In genomic region chr2:16096962-16097361, GRCh38 we compare ENCODE assay signal across 23 cellular contexts.
DNase-seq lines count a peak whose midpoint lies in the region; ATAC-seq, FAIRE-seq and TF ChIP-seq lines count a peak whose summit lies in the region.
"Had no signal": no experiment of that assay in that cellular context is flagged by ENCODE, and none has a peak within 500 bp of the region (broad histone marks: within the 10 kb centered on the region; RNA-seq: fewer than 3 reads in every experiment).

No MANE protein-coding gene starts in this region.

- peak overlapping the region; percentile 45 for H3K4me2 ChIP-seq in HepG2 (ENCODE audit: low read depth, low read length)
- H3K4me2 ChIP-seq: BLaER1, SK-N-SH had no signal

- H3K27ac ChIP-seq in body of pancreas (peak overlapping the region in 2 of 4 donors; percentile 26 to 39), HepG2 (ENCODE audit: extremely low read length, insufficient read depth, low read length) (no peak overlapping the region), upper lobe of right lung (no peak overlapping the region)
- no peak overlapping the region for H3K27ac ChIP-seq in CD4-positive, alpha-beta memory T cell (ENCODE audit: low read depth, low read length)
- H3K27ac ChIP-seq: BLaER1 had no signal

- 30 to 48% methylated on average over 4 of the region's 4 CpGs for WGBS in body of pancreas, 2 donors
- 6% methylated on average over 4 of the region's 4 CpGs for WGBS in HepG2 (ENCODE audit: low lambda C conversion rate)

- peaks cover 6% of the 10 kb centered on the region for H3K4me1 ChIP-seq in body of pancreas
- H3K4me1 ChIP-seq in HepG2 (ENCODE audit: insufficient read depth, low read length) = peaks cover 67% of the 10 kb centered on the region
- no peaks in the 10 kb centered on the region for H3K4me1 ChIP-seq in upper lobe of right lung
- H3K4me1 ChIP-seq in CD4-positive, alpha-beta memory T cell (ENCODE audit: insufficient read depth, low read length) = no peaks in the 10 kb centered on the region

- H3K36me3 ChIP-seq in body of pancreas (replicated peaks in 1 of 2; ENCODE audit: insufficient read depth in 1 of 2, low read depth in 2 of 2) (no peaks in the 10 kb centered on the region), HepG2 (replicated peaks in 1 of 2; ENCODE audit: control insufficient read depth in 1 of 2, insufficient read depth in 2 of 2, low read length in 2 of 2) (no peaks in the 10 kb centered on the region), upper lobe of right lung (no peaks in the 10 kb centered on the region)
- no peaks in the 10 kb centered on the region for H3K36me3 ChIP-seq in CD4-positive, alpha-beta memory T cell (ENCODE audit: insufficient read depth, low read length)
- H3K36me3 ChIP-seq: BLaER1, MG63 had no signal

- intact Hi-C loops in body of pancreas (cut with DNase I) = no loop called here
- intact Hi-C loops in HepG2 (cut with micrococcal nuclease; ENCODE audit: unreplicated experiment) = loop anchor here (2.0 kb wide), 1 partner anchor 26 kb away; no protein-coding TSS in a partner anchor
- intact Hi-C loops in upper lobe of right lung (cut with DNase I) = no loop called here
- intact Hi-C loops in CD4-positive, alpha-beta memory T cell (cut with micrococcal nuclease) = no loop called here

- no TSS peak for BruUV-seq in HepG2 (replicated peaks; lab: Mats Ljungman, UMichigan)

- in situ Hi-C loops in HepG2 (cut with HindIII; ENCODE audit: extremely low pct_ligation_motif_present, low pct_unique_long_range_greater_than_20kb) = no loop called here

- TF ChIP-seq EP300 in HepG2 (IDR thresholded peaks at IDR 0.05; ENCODE audit: low read depth in 2 of 2, low read length in 2 of 2) (no peak), HepG2 (CRISPR knock-in tag; IDR thresholded peaks at IDR 0.05; ENCODE audit: borderline replicate concordance) (no peak)

- TF ChIP-seq CTCF in body of pancreas (IDR thresholded peaks at IDR 0.05) (no peak), HepG2 (CRISPR knock-in tag; IDR thresholded peaks at IDR 0.05) (no peak), upper lobe of right lung (IDR thresholded peaks at IDR 0.05) (no peak)

- TF ChIP-seq RAD21 in HepG2 (CRISPR knock-in tag; IDR thresholded peaks at IDR 0.05) = no peak

- peaks cover 0 to 5% (median 0%) of the 10 kb centered on the region in 8 donors for H3K9me3 Mint-ChIP-seq in CD4-positive, alpha-beta memory T cell
- H3K9me3 Mint-ChIP-seq: CD4-positive, alpha-beta T cell had no signal

- POLR2A ChIA-PET in HepG2 (lab: Yijun Ruan, JAX) = interaction anchor here (1.8 kb wide), 1 partner anchor 27 kb away, joined by 4 read pairs; no protein-coding TSS in a partner anchor
- POLR2A ChIA-PET in CD4-positive, alpha-beta memory T cell (lab: Charles Lee; ENCODE audit: partially characterized antibody) = no interaction called here

- no peak overlapping the region for H3K4me3 ChIP-seq in body of pancreas
- H3K4me3 ChIP-seq in HepG2 (replicated peaks in 1 of 3; ENCODE audit: insufficient read depth in 1 of 3, low read depth in 2 of 3, low read length in 3 of 3) = no peak overlapping the region
- no peak overlapping the region for H3K4me3 ChIP-seq in upper lobe of right lung
- no peak overlapping the region for H3K4me3 ChIP-seq in CD4-positive, alpha-beta memory T cell (ENCODE audit: low read length in 2 of 2)
- H3K4me3 ChIP-seq: BLaER1, GM12878, MG63 had no signal

- H3K79me2 ChIP-seq in HepG2 (ENCODE audit: insufficient read depth, low read length) = no peaks in the 10 kb centered on the region

- no peak overlapping the region for H3K4me3 Mint-ChIP-seq in CD4-positive, alpha-beta memory T cell
- H3K4me3 Mint-ChIP-seq: CD4-positive, alpha-beta T cell had no signal

- H3K36me3 Mint-ChIP-seq in CD4-positive, alpha-beta memory T cell = no peaks in the 10 kb centered on the region

- no peak overlapping the region for H3K27ac Mint-ChIP-seq in CD4-positive, alpha-beta memory T cell
- H3K27ac Mint-ChIP-seq: CD4-positive, alpha-beta T cell had no signal

- TF ChIP-seq POLR2A in body of pancreas (IDR thresholded peaks at IDR 0.05) = no peak
- no peak for TF ChIP-seq POLR2A in HepG2 (IDR thresholded peaks at IDR 0.05; ENCODE audit: insufficient read depth in 1 of 2, low read depth in 2 of 2, low read length in 2 of 2)

- no peaks in the 10 kb centered on the region for H3K4me1 Mint-ChIP-seq in CD4-positive, alpha-beta memory T cell

- H3K9me3 ChIP-seq in body of pancreas (no peaks in the 10 kb centered on the region), HepG2 (ENCODE audit: low read length) (no peaks in the 10 kb centered on the region), upper lobe of right lung (no peaks in the 10 kb centered on the region)
- no peaks in the 10 kb centered on the region for H3K9me3 ChIP-seq in CD4-positive, alpha-beta memory T cell (ENCODE audit: control insufficient read depth in 1 of 2, low read length in 2 of 2)
- H3K9me3 ChIP-seq: BLaER1, MG63, SK-N-SH had no signal

- no peak overlapping the region for H3K9ac ChIP-seq in HepG2 (ENCODE audit: insufficient read depth, low read depth, low read length)
- H3K9ac ChIP-seq: BLaER1, SK-N-SH had no signal

- CTCF ChIA-PET in HepG2 (lab: Yijun Ruan, JAX; ENCODE audit: low intra/inter-chr PET ratio, low total read pairs) = no interaction called here
- CTCF ChIA-PET in CD4-positive, alpha-beta memory T cell (lab: Charles Lee; ENCODE audit: partially characterized antibody) = no interaction called here

- peak; percentile 64 for DNase-seq in HuH-7 (ENCODE audit: low spot score)
- DNase-seq in body of pancreas = peak in 1 of 4 donors; percentile 8
- DNase-seq in HepG2 (ENCODE audit: low spot score) = peak; percentile 51
- peak; percentile 9 for DNase-seq in renal cortical epithelial cell (ENCODE audit: low read depth)
- DNase-seq in upper lobe of right lung = no peak
- no peak for DNase-seq in CD4-positive, alpha-beta memory T cell
- DNase-seq in RKO (ENCODE audit: low spot score) = no peak
- DNase-seq: CD4-positive, alpha-beta T cell; DND-41; GOT3; Kasumi-1; MG63; NCI-H1092; NCI-H1436; NCI-H187 treated with DMSO at 0.1 percent for 48 hours; NCI-H2107; NCI-H748 treated with DMSO at 0.1 percent for 48 hours; NK-92 treated with Interleukin-12 subunit alpha and Interleukin-12 subunit beta, amount 100 ng/mL, for 24 hours; SIG-M5; SK-N-SH had no signal

- H3K27me3 ChIP-seq in body of pancreas (no peaks in the 10 kb centered on the region), HepG2 (ENCODE audit: control insufficient read depth in 1 of 2, insufficient read depth in 2 of 2, low read length in 2 of 2) (no peaks in the 10 kb centered on the region; a peak in 1 of 5 replicates), upper lobe of right lung (no peaks in the 10 kb centered on the region)
- no peaks in the 10 kb centered on the region for H3K27me3 ChIP-seq in CD4-positive, alpha-beta memory T cell (ENCODE audit: insufficient read depth, low read length)
- H3K27me3 ChIP-seq: BLaER1, MG63 had no signal

- ATAC-seq in body of pancreas (peak; percentile 42), HepG2 (peak; percentile 67), upper lobe of right lung (no peak)
- ATAC-seq: GM12878, HCT116 had no signal

- H3K27me3 Mint-ChIP-seq in CD4-positive, alpha-beta memory T cell = no peaks in the 10 kb centered on the region
- H3K27me3 Mint-ChIP-seq: CD4-positive, alpha-beta T cell had no signal

- peak; percentile 74 for FAIRE-seq in HepG2 (lab: Jason Lieb, UNC)
- FAIRE-seq: GM12878 had no signal

- H4K20me1 ChIP-seq in HepG2 (ENCODE audit: insufficient read depth, low read length) = no peaks in the 10 kb centered on the region
- H4K20me1 ChIP-seq: BLaER1 had no signal

- no peak overlapping the region for H2AFZ ChIP-seq in HepG2 (ENCODE audit: low read length)

TF ChIP-seq in HepG2, 621 proteins besides CTCF, POLR2A, EP300 and RAD21 (continues in another document):
- TF ChIP-seq ZNF264 (CRISPR knock-in tag; IDR thresholded peaks at IDR 0.05) (no peak), RCOR2 (CRISPR knock-in tag; IDR thresholded peaks at IDR 0.05) (no peak), ZNF709 (CRISPR knock-in tag; IDR thresholded peaks at IDR 0.05) (no peak), TEAD3 (CRISPR knock-in tag; optimal IDR thresholded peaks at IDR 0.05; ENCODE audit: borderline replicate concordance) (peak; percentile 34), RXRB (CRISPR knock-in tag; IDR thresholded peaks at IDR 0.05; ENCODE audit: borderline replicate concordance) (peak; percentile 12; the same call in 1 of the 2 replicates), PRDM10 (CRISPR knock-in tag; IDR thresholded peaks at IDR 0.05; ENCODE audit: low read depth) (peak; percentile 97), ZNF644 (CRISPR knock-in tag; IDR thresholded peaks at IDR 0.05; ENCODE audit: low read depth) (peak; percentile 65), NCOA2 (CRISPR knock-in tag; IDR thresholded peaks at IDR 0.05) (0 out of 2 replicates have a peak, but pooled peaks have one; percentile 11), SNAI1 (CRISPR knock-in tag; IDR thresholded peaks at IDR 0.05; ENCODE audit: borderline replicate concordance) (no peak), ZNF501 (CRISPR knock-in tag; IDR thresholded peaks at IDR 0.05) (no peak), HNF4G (IDR thresholded peaks at IDR 0.05; ENCODE audit: borderline replicate concordance, low read depth, low read length) (no peak), HNF4G (CRISPR knock-in tag; IDR thresholded peaks at IDR 0.05; ENCODE audit: borderline replicate concordance, low read depth) (no peak)

Comparison
In these comparisons a context has a peak if more than half of its experiments do, and no peak if none do; other contexts are left out.
1. DNase-seq: peak in HuH-7 (single experiment), HepG2 (single experiment) and renal cortical epithelial cell (single experiment); none in upper lobe of right lung (single experiment), CD4-positive, alpha-beta memory T cell (0 of 5) and RKO (single experiment).